ENCODE assay signal across 10 cellular contexts in the genomic region with DNA sequence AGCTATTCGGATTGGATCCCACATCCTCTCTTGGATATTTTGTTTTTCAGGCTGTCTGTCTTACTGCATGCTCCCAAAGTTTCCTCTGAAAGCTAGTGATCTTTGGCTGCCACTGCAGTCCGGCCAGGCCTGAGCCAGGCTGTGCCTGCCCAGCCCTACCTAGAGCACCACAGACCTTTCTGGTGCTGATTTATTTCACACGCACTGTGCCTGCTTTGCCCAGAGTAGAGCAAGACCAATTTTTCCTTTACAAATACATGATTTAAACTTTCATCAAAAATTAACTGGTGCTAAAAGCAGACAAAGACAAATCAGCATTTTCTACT. TPM values are rescaled to one million over a fixed set of nuclear protein-coding genes. Genes with fewer than 3 reads are reported as not detected.
A peak's percentile ranks its signal among the peaks of the same experiment; 100 is the strongest.
DNase-seq lines count a peak whose midpoint lies in the region; ATAC-seq and TF ChIP-seq lines count a peak whose summit lies in the region.
"Had no signal": no experiment of that assay in that cellular context is flagged by ENCODE, and none has a peak within 500 bp of the region (broad histone marks: within the 10 kb centered on the region; RNA-seq: fewer than 3 reads in every experiment).

No MANE protein-coding gene starts in this region.

- no peaks in the 10 kb centered on the region for H4K20me1 ChIP-seq in H9 (ENCODE audit: control insufficient read depth, insufficient read depth, insufficient read length)

- H3K18ac ChIP-seq in H9 (ENCODE audit: insufficient read length, low read depth, low read length), result no peak overlapping the region

- H2BK120ac ChIP-seq in H9 (ENCODE audit: low read depth, low read length, poor library complexity, severe bottlenecking), result no peak overlapping the region

- H3K4me1 ChIP-seq in H9 (ENCODE audit: insufficient read depth, low read length) (peaks cover 5% of the 10 kb centered on the region; the same call in 1 of the 2 replicates), gastroesophageal sphincter (peaks cover 0 to 27% (median 0%) of the 10 kb centered on the region in 3 donors), sigmoid colon (peaks cover 0 to 27% (median 18%) of the 10 kb centered on the region in 4 donors), Peyer's patch (peaks cover 0 to 4% (median 0%) of the 10 kb centered on the region in 4 donors)

- H3K4me1 Mint-ChIP-seq in H9, result peaks cover 33 to 34% of the 10 kb centered on the region in 2 experiments

- no peaks in the 10 kb centered on the region for H3K27me3 ChIP-seq in H9 (ENCODE audit: insufficient read depth, low read length)
- H3K27me3 ChIP-seq in WERI-Rb-1 (ENCODE audit: insufficient read depth, low read depth, severe bottlenecking), result no peaks in the 10 kb centered on the region
- H3K27me3 ChIP-seq in gastroesophageal sphincter, result no peaks in the 10 kb centered on the region
- no peaks in the 10 kb centered on the region for H3K27me3 ChIP-seq in sigmoid colon
- no peaks in the 10 kb centered on the region for H3K27me3 ChIP-seq in Peyer's patch

- H3K23me2 ChIP-seq in H9 (ENCODE audit: insufficient read length, low read depth, low read length, poor library complexity, severe bottlenecking), result no peaks in the 10 kb centered on the region

- no peak for TF ChIP-seq POLR2A in gastroesophageal sphincter (IDR thresholded peaks at IDR 0.05)
- no peak for TF ChIP-seq POLR2A in sigmoid colon (IDR thresholded peaks at IDR 0.05)
- no peak for TF ChIP-seq POLR2A in Peyer's patch (IDR thresholded peaks at IDR 0.05)

- peaks cover 6 to 18% (median 14%) of the 10 kb centered on the region in 3 experiments; a peak in 6 of 7 replicates for H3K36me3 Mint-ChIP-seq in H9 (ENCODE audit: insufficient read depth in 1 of 3, low read depth in 3 of 3)

- no peak for TF ChIP-seq CTCF in H9 (conservative IDR thresholded peaks at IDR 0.05)
- no peak for TF ChIP-seq CTCF in WERI-Rb-1 (IDR thresholded peaks at IDR 0.05; ENCODE audit: low read depth, low read length)
- no peak for TF ChIP-seq CTCF in gastroesophageal sphincter (IDR thresholded peaks at IDR 0.05)
- TF ChIP-seq CTCF in sigmoid colon (IDR thresholded peaks at IDR 0.05), result no peak
- TF ChIP-seq CTCF in Peyer's patch (IDR thresholded peaks at IDR 0.05), result no peak

- peak overlapping the region; percentile 83 to 97 (median 96) for H3K27ac Mint-ChIP-seq in H9
- H3K27ac Mint-ChIP-seq: activated T-helper 1 cell treated with anti-CD3 and anti-CD28 coated beads, Interleukin-12 subunit alpha, Interleukin-12 subunit beta, Interleukin-2, Interleukin-4 antibody, amounts not matched to agents 30 ng/mL and 10 ng/mL and 1 ng/mL, durations not matched to agents 14 hours and 24 hours and 36 hours; T-helper 1 cell treated with Interleukin-12 subunit alpha and Interleukin-12 subunit beta and Interleukin-4 antibody, amounts not matched to agents 30 μg/mL and 1 μg/mL, for 36 hours had no signal

- H4K8ac ChIP-seq in H9 (replicated peaks; ENCODE audit: insufficient read length, low read depth, low read length), result no peak overlapping the region

- no peak overlapping the region for H3K4ac ChIP-seq in H9 (ENCODE audit: low read depth, low read length)

- H3K79me1 ChIP-seq in H9 (ENCODE audit: insufficient read depth, low read depth, low read length, poor library complexity, severe bottlenecking), result no peaks in the 10 kb centered on the region

- ATAC-seq in gastroesophageal sphincter (peak; percentile 11), HG02870 (IDR thresholded peaks at IDR 0.05; ENCODE audit: unreplicated experiment) (no peak)

- no peak overlapping the region for H2AK5ac ChIP-seq in H9 (ENCODE audit: insufficient read length, low read length)

- no peak overlapping the region for H2BK5ac ChIP-seq in H9 (ENCODE audit: insufficient read length, low read length)

- peak overlapping the region; percentile 5 for H3K4me2 ChIP-seq in H9 (ENCODE audit: insufficient read depth, insufficient read length, low read length)

- DNase-seq in H9, result no peak
- DNase-seq in WERI-Rb-1, result no peak
- no peak for DNase-seq in sigmoid colon
- DNase-seq in Peyer's patch, result no peak
- no peak for DNase-seq in activated CD4-positive, alpha-beta T cell treated with anti-CD3 and anti-CD28 coated beads for 1 hour
- DNase-seq: stimulated activated CD4-positive, alpha-beta T cell treated with anti-CD3 and anti-CD28 coated beads, Interleukin-2, amount 100 ng/mL, for 24 hours had no signal

- H3T11ph ChIP-seq in H9 (ENCODE audit: low read length), result no peak overlapping the region

- no CpG with 5 or more reads among the region's 3 CpGs for WGBS in H9 (ENCODE audit: extremely low coverage, insufficient read length, low lambda C conversion rate)
- 46 to 54% methylated on average over 3 of the region's 3 CpGs for WGBS in gastroesophageal sphincter (ENCODE audit: low coverage in 1 of 2), 2 donors
- WGBS in sigmoid colon, 2 donors, result 75 to 83% methylated on average over 3 of the region's 3 CpGs

- no peak overlapping the region for H2AFZ ChIP-seq in H9 (ENCODE audit: low read length)

- no peak overlapping the region for H3K56ac ChIP-seq in H9 (ENCODE audit: insufficient read length, low read depth, low read length)

- H3K14ac ChIP-seq in H9 (ENCODE audit: insufficient read depth, low read length), result no peak overlapping the region

- H3K27ac ChIP-seq in H9 (ENCODE audit: insufficient read length, low read depth, low read length) (no peak overlapping the region), WERI-Rb-1 (peak overlapping the region; percentile 47; the same call in 1 of the 2 replicates), gastroesophageal sphincter (peak overlapping the region in 1 of 4 donors; percentile 50), sigmoid colon (peak overlapping the region in 3 of 4 donors; percentile 48 to 67 (median 64)), Peyer's patch (no peak overlapping the region)

- no peak overlapping the region for H2BK15ac ChIP-seq in H9 (ENCODE audit: low read depth, low read length)

- H3K9me3 ChIP-seq in H9 (ENCODE audit: control insufficient read depth, low read depth, low read length) (peaks cover 9% of the 10 kb centered on the region), WERI-Rb-1 (ENCODE audit: severe bottlenecking) (no peaks in the 10 kb centered on the region), gastroesophageal sphincter (no peaks in the 10 kb centered on the region), sigmoid colon (peaks cover 0 to under 1% (median 0%) of the 10 kb centered on the region in 4 donors), Peyer's patch (no peaks in the 10 kb centered on the region)

- H3K36me3 ChIP-seq in WERI-Rb-1, result no peaks in the 10 kb centered on the region
- H3K36me3 ChIP-seq in gastroesophageal sphincter, result no peaks in the 10 kb centered on the region
- H3K36me3 ChIP-seq in sigmoid colon, result no peaks in the 10 kb centered on the region
- H3K36me3 ChIP-seq in Peyer's patch, result no peaks in the 10 kb centered on the region

- no peak overlapping the region for H4K91ac ChIP-seq in H9 (ENCODE audit: insufficient read length, low read depth, low read length)

- no peak overlapping the region for H3K9ac ChIP-seq in H9 (ENCODE audit: extremely low read depth, insufficient read length, low read length)

- H3K79me2 ChIP-seq in H9 (ENCODE audit: insufficient read depth, low read length), result no peaks in the 10 kb centered on the region

- no peak overlapping the region for H4K5ac ChIP-seq in H9 (ENCODE audit: insufficient read length, low read depth, low read length)

- H3K23ac ChIP-seq in H9 (ENCODE audit: insufficient read length, low read depth, low read length), result no peak overlapping the region

- H2BK20ac ChIP-seq in H9 (ENCODE audit: low read depth, low read length, poor library complexity, severe bottlenecking), result no peak overlapping the region

- no peaks in the 10 kb centered on the region for H3K27me3 Mint-ChIP-seq in H9 (ENCODE audit: low read depth)

- H3K4me3 ChIP-seq in WERI-Rb-1 (ENCODE audit: low read depth, low read length) (no peak overlapping the region), gastroesophageal sphincter (no peak overlapping the region), sigmoid colon (no peak overlapping the region), Peyer's patch (no peak overlapping the region)

- peaks cover 20 to 21% of the 10 kb centered on the region in 2 experiments for H3K9me3 Mint-ChIP-seq in H9
- H3K9me3 Mint-ChIP-seq: activated T-helper 1 cell treated with anti-CD3 and anti-CD28 coated beads, Interleukin-12 subunit alpha, Interleukin-12 subunit beta, Interleukin-2, Interleukin-4 antibody, amounts not matched to agents 30 ng/mL and 10 ng/mL and 1 ng/mL, durations not matched to agents 14 hours and 24 hours and 36 hours; T-helper 1 cell treated with Interleukin-12 subunit alpha and Interleukin-12 subunit beta and Interleukin-4 antibody, amounts not matched to agents 30 μg/mL and 1 μg/mL, for 36 hours had no signal

- TF ChIP-seq EP300 in gastroesophageal sphincter (IDR thresholded peaks at IDR 0.05) (no peak), sigmoid colon (IDR thresholded peaks at IDR 0.05) (no peak)

- H3K4me3 Mint-ChIP-seq in H9, result peak overlapping the region in 1 of 2 experiments; percentile 64; a peak in 1 of 5 replicates
- H3K4me3 Mint-ChIP-seq: activated T-helper 1 cell treated with anti-CD3 and anti-CD28 coated beads, Interleukin-12 subunit alpha, Interleukin-12 subunit beta, Interleukin-2, Interleukin-4 antibody, amounts not matched to agents 30 ng/mL and 10 ng/mL and 1 ng/mL, durations not matched to agents 14 hours and 24 hours and 36 hours; T-helper 1 cell treated with Interleukin-12 subunit alpha and Interleukin-12 subunit beta and Interleukin-4 antibody, amounts not matched to agents 30 μg/mL and 1 μg/mL, for 36 hours had no signal

- no peak overlapping the region for H2BK12ac ChIP-seq in H9 (ENCODE audit: insufficient read length, low read depth, low read length)

- intact Hi-C loops in sigmoid colon (cut with DNase I), result loop anchor here (10.0 kb wide), 1 partner anchor 473 kb away; a partner anchor contains a TSS

RNA-seq across cellular contexts. Expression of a gene that starts 28.0 kb away (rescaled TPM):
- total RNA-seq in H9 (2021), result 209 and 217 TPM in 2 replicates
- 100 to 1,000 TPM; 123 to 230 (median 151) TPM for total RNA-seq in gastroesophageal sphincter
- total RNA-seq in sigmoid colon, result 100 to 1,000 TPM in 2 of 4 donors, 10 to 100 TPM in 2; 72.3 to 148 (median 113) TPM
- polyA plus RNA-seq in sigmoid colon, result 100 to 1,000 TPM; 258 to 335 (median 329) TPM
- 100 to 1,000 TPM in 1 of 4 donors, 10 to 100 TPM in 3; 43.7 to 156 (median 79.6) TPM for total RNA-seq in Peyer's patch

Comparison
In these comparisons a context has a peak if more than half of its experiments do, and no peak if none do; other contexts are left out.
1. H3K27ac ChIP-seq: peak in WERI-Rb-1 (single experiment) and sigmoid colon (3 of 4); none in H9 (single experiment) and Peyer's patch (0 of 4).